In the genomic region with DNA sequence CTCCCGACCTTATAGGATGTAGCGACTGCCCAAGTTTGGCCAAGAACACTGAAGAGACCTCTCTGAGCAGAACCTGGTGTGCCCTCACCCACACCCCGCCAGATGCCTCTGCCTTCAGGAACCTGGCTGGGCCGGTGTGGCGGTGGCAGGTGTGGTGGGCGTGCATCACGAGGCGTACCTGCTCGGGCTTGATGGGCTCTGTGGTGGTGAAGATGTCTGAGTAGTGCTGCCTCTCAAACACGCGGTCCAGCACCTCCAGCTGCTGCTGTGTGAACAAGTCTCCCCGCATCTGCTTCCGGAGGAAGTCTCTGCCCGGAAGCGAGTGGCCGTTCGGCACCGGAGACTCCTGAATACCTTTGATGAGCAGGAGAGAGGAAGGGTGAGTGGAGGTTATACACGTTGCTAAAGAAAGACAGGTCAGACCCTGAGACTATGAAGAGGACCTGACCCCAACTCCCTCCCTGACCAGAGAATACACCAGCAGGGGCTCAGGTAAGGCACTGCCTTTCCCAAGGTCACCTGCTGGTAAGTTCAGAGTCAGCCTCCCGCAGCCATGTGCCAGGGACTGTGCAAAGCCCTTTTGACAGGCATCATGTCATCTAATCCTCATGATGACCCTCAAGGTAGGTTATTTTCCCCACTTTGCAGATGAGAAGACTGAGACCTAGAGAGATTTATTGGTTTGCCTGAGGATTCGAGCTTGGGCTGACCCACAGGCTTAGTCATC, we compare ENCODE assay signal across 18 cellular contexts.
"Had no signal": no experiment of that assay in that cellular context is flagged by ENCODE, and none has a peak within 500 bp of the region (broad histone marks: within the 10 kb centered on the region; RNA-seq: fewer than 3 reads in every experiment).

No MANE protein-coding gene starts in this region.

- H3K9me3 ChIP-seq: heart left ventricle, pancreas, sigmoid colon, spleen, tibial nerve, vagina had no signal

- H3K4me3 Mint-ChIP-seq: activated CD4-positive, alpha-beta T cell treated with anti-CD3 and anti-CD28 coated beads, Interleukin-2, amount 10 ng/mL, durations not matched to agents 7 days and 5 days; brain; effector memory CD8-positive, alpha-beta T cell had no signal

- FAIRE-seq: frontal cortex, pancreas had no signal

- ATAC-seq: effector memory CD8-positive, alpha-beta T cell; heart left ventricle; pancreas had no signal

- H3K36me3 ChIP-seq: heart left ventricle, pancreas, sigmoid colon, tibial nerve, vagina had no signal

- H3K27me3 ChIP-seq: pancreas, tibial nerve, vagina had no signal

- H3K27ac ChIP-seq: heart left ventricle, pancreas, sigmoid colon, spleen, tibial nerve, vagina had no signal

- H3K36me3 Mint-ChIP-seq: brain, immature natural killer cell had no signal

- H3K4me3 ChIP-seq: heart left ventricle, pancreas, sigmoid colon, spleen, tibial nerve, vagina had no signal

- H3K9me3 Mint-ChIP-seq: activated CD4-positive, alpha-beta T cell treated with anti-CD3 and anti-CD28 coated beads, Interleukin-2, amount 10 ng/mL, durations not matched to agents 7 days and 5 days; brain; effector memory CD8-positive, alpha-beta T cell; immature natural killer cell had no signal

- H3K27ac Mint-ChIP-seq: activated CD4-positive, alpha-beta T cell treated with anti-CD3 and anti-CD28 coated beads, Interleukin-2, amount 10 ng/mL, durations not matched to agents 7 days and 5 days; brain; effector memory CD8-positive, alpha-beta T cell; immature natural killer cell had no signal

- H3K4me1 Mint-ChIP-seq: activated CD4-positive, alpha-beta T cell treated with anti-CD3 and anti-CD28 coated beads, Interleukin-2, amount 10 ng/mL, durations not matched to agents 7 days and 5 days had no signal

- H3K4me1 ChIP-seq: heart left ventricle, pancreas had no signal

- H3K27me3 Mint-ChIP-seq: activated CD4-positive, alpha-beta T cell treated with anti-CD3 and anti-CD28 coated beads, Interleukin-2, amount 10 ng/mL, durations not matched to agents 7 days and 5 days had no signal

- DNase-seq: activated CD4-positive, alpha-beta T cell treated with anti-CD3 and anti-CD28 coated beads, Interleukin-2, amount 10 ng/mL, durations not matched to agents 7 days and 5 days; activated CD8-positive, alpha-beta memory T cell treated with anti-CD3 and anti-CD28 coated beads for 24 hours; activated naive CD4-positive, alpha-beta T cell treated with anti-CD3 and anti-CD28 coated beads, Interleukin-2, amount 50 U/mL, for 16 hours; activated T-cell treated with anti-CD3 and anti-CD28 coated beads for 4 hours; amniotic stem cell; cerebellar nuclear complex; effector memory CD8-positive, alpha-beta T cell; heart left ventricle; immature natural killer cell; midbrain; pancreas; sigmoid colon; spleen; SW 1271 had no signal
